In genomic region chr12:45192707-45193106, GRCh38 we compare ENCODE assay signal across 1 cellular context.
TF ChIP-seq lines count a peak whose summit lies in the region.

No MANE protein-coding gene starts in this region.

TF ChIP-seq in A549, 52 proteins besides CTCF, POLR2A, EP300 and RAD21 (continued from another document):
- TF ChIP-seq TFCP2L1 (CRISPR knock-in tag; IDR thresholded peaks at IDR 0.05) (no peak), MAZ (IDR thresholded peaks at IDR 0.05; ENCODE audit: borderline replicate concordance, low read depth, low read length) (no peak), HOXB5 (CRISPR knock-in tag; IDR thresholded peaks at IDR 0.05) (no peak)
